17 cellular contexts compared by ENCODE assay signal in genomic region chr4:125420499-125420898, GRCh38.
DNase-seq lines count a peak whose midpoint lies in the region; ATAC-seq and TF ChIP-seq lines count a peak whose summit lies in the region.
"Had no signal": no experiment of that assay in that cellular context is flagged by ENCODE, and none has a peak within 500 bp of the region (broad histone marks: within the 10 kb centered on the region; RNA-seq: fewer than 3 reads in every experiment).

No MANE protein-coding gene starts in this region.

- peaks cover 22% of the 10 kb centered on the region for H3K4me1 Mint-ChIP-seq in nephron progenitor cell
- H3K4me1 Mint-ChIP-seq: CD8-positive, alpha-beta memory T cell had no signal

- DNase-seq in NCI-H2107 treated with DMSO at 0.1 percent for 48 hours (lab: John Stamatoyannopoulos, UW; ENCODE audit: unreplicated experiment) (peak; percentile 0), NCI-H2107 (lab: John Stamatoyannopoulos, UW) (no peak), NCI-H2227 treated with DMSO at 0.1 percent for 48 hours (lab: John Stamatoyannopoulos, UW) (peak; percentile 1), astrocyte of the hippocampus (ENCODE audit: low read depth, low spot score) (peak; percentile 31), nephron progenitor cell (no peak), cortex of kidney (lab: John Stamatoyannopoulos, UW) (no peak), anterior cingulate cortex (lab: John Stamatoyannopoulos, UW) (no peak)
- DNase-seq: CD8-positive, alpha-beta memory T cell; GDM1; HFFc6; MG63; NCI-H1930; NCI-H526 treated with DMSO at 0.1 percent for 48 hours; SW 1271 had no signal

- no peak for ATAC-seq in HG03520 (IDR thresholded peaks at IDR 0.05; ENCODE audit: unreplicated experiment)
- ATAC-seq: A549, GM12878 had no signal

- H3K4me3 Mint-ChIP-seq in nephron progenitor cell = no peak overlapping the region
- H3K4me3 Mint-ChIP-seq: CD8-positive, alpha-beta memory T cell; HFFc6 had no signal

- no peak for TF ChIP-seq CTCF in nephron progenitor cell (IDR thresholded peaks at IDR 0.05)

- H3K27ac Mint-ChIP-seq in nephron progenitor cell = peak overlapping the region; percentile 56
- H3K27ac Mint-ChIP-seq: CD8-positive, alpha-beta memory T cell; HFFc6 had no signal

- peaks cover 18% of the 10 kb centered on the region for H3K9me3 Mint-ChIP-seq in nephron progenitor cell

- H3K36me3 Mint-ChIP-seq in nephron progenitor cell (ENCODE audit: low read depth) = peaks cover 21% of the 10 kb centered on the region
- H3K36me3 Mint-ChIP-seq: CD8-positive, alpha-beta memory T cell had no signal

- peaks cover 4% of the 10 kb centered on the region for H3K27me3 Mint-ChIP-seq in nephron progenitor cell (ENCODE audit: low read depth, poor library complexity)
- H3K27me3 Mint-ChIP-seq: CD8-positive, alpha-beta memory T cell had no signal

Comparison
In these comparisons a context has a peak if more than half of its experiments do, and no peak if none do; other contexts are left out.
1. DNase-seq: peak in NCI-H2107 treated with DMSO at 0.1 percent for 48 hours (single experiment), NCI-H2227 treated with DMSO at 0.1 percent for 48 hours (single experiment) and astrocyte of the hippocampus (single experiment); none in NCI-H2107 (single experiment), nephron progenitor cell (single experiment), cortex of kidney (single experiment) and anterior cingulate cortex (0 of 58).